Comparison of ENCODE assay signal across 8 cellular contexts in the genomic region with DNA sequence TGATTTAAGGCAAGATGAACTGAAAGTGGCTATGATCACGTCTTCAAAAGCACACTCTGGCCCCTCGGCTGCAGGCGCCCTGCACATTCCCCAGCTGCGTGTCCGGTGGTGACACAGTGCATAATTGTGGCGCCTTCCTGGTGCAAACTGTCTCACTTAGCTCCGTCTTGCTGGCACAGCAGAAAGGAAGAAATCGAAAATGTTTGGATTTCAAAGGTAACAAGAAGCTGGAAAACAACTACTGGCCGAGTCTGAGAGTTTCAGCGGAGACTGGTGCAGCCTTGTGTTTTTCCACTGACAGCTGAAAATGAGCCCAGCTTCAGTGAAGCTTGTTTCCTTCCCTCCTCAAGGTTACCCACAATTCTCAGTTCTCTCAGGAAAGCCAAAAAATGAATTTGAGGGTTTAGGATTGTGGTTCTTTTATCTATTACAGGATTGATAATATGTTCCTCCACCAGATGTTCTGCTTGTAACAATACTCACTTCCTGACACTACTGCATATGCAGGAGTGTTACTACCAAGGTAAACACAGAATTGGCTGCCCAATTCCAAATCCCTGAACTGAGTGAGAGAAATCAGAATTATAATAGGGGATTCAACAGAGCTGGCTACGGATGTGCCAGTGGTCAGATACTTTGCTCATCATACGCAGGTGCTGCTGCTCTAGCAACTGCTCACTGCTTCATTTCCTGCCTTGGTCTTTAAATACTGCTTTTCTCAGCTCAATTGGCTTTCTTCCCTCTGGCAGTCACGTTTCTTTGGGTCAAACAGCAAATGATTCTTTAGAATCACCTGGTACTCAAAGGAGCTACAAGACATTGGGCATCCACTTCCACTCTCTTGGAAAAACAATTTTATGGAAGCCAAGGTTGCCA.
A peak's percentile ranks its signal among the peaks of the same experiment; 100 is the strongest.
DNase-seq lines count a peak whose midpoint lies in the region; ATAC-seq and TF ChIP-seq lines count a peak whose summit lies in the region.

No MANE protein-coding gene starts in this region.

- no peaks in the 10 kb centered on the region for H3K9me3 Mint-ChIP-seq in activated naive CD8-positive, alpha-beta T cell treated with anti-CD3 and anti-CD28 coated beads, Interleukin-2, amount 50 U/mL, for 24 hours

- peak; percentile 30 for DNase-seq in DMS79 treated with DMSO at 0.1 percent for 48 hours (lab: John Stamatoyannopoulos, UW)
- DNase-seq in NCI-H1092 treated with DMSO at 0.1 percent for 48 hours (lab: John Stamatoyannopoulos, UW) = peak; percentile 28
- DNase-seq in foreskin fibroblast = peak in 1 of 2 donors; percentile 14
- peak; percentile 47 for DNase-seq in ureter (ENCODE audit: low spot score)
- DNase-seq in COLO668 (lab: John Stamatoyannopoulos, UW; ENCODE audit: unreplicated experiment) = no peak
- no peak for DNase-seq in activated naive CD8-positive, alpha-beta T cell treated with anti-CD3 and anti-CD28 coated beads, Interleukin-2, amount 50 U/mL, for 24 hours
- DNase-seq in NCI-H2171 (lab: John Stamatoyannopoulos, UW) = no peak

- H3K27ac Mint-ChIP-seq in activated naive CD8-positive, alpha-beta T cell treated with anti-CD3 and anti-CD28 coated beads, Interleukin-2, amount 50 U/mL, for 24 hours = no peak overlapping the region

- ATAC-seq in GM21786 (IDR thresholded peaks at IDR 0.05; ENCODE audit: unreplicated experiment) = peak; percentile 80
- no peak for ATAC-seq in activated naive CD8-positive, alpha-beta T cell treated with anti-CD3 and anti-CD28 coated beads, Interleukin-2, amount 50 U/mL, for 24 hours

- H3K4me3 Mint-ChIP-seq in activated naive CD8-positive, alpha-beta T cell treated with anti-CD3 and anti-CD28 coated beads, Interleukin-2, amount 50 U/mL, for 24 hours = no peak overlapping the region

- H3K36me3 Mint-ChIP-seq in activated naive CD8-positive, alpha-beta T cell treated with anti-CD3 and anti-CD28 coated beads, Interleukin-2, amount 50 U/mL, for 24 hours (ENCODE audit: low read depth) = no peaks in the 10 kb centered on the region

- H3K4me1 Mint-ChIP-seq in activated naive CD8-positive, alpha-beta T cell treated with anti-CD3 and anti-CD28 coated beads, Interleukin-2, amount 50 U/mL, for 24 hours = no peaks in the 10 kb centered on the region

- TF ChIP-seq CTCF in foreskin fibroblast (IDR thresholded peaks at IDR 0.05; ENCODE audit: low read depth, low read length) = no peak

- H3K4me3 ChIP-seq in foreskin fibroblast (ENCODE audit: low read depth in 1 of 2, low read length in 2 of 2) = peak overlapping the region; percentile 32 to 43

- H3K27me3 Mint-ChIP-seq in activated naive CD8-positive, alpha-beta T cell treated with anti-CD3 and anti-CD28 coated beads, Interleukin-2, amount 50 U/mL, for 24 hours = peaks cover 6% of the 10 kb centered on the region

Comparison
In these comparisons a context has a peak if more than half of its experiments do, and no peak if none do; other contexts are left out.
1. DNase-seq: peak in DMS79 treated with DMSO at 0.1 percent for 48 hours (single experiment), NCI-H1092 treated with DMSO at 0.1 percent for 48 hours (single experiment) and ureter (single experiment); none in COLO668 (single experiment), activated naive CD8-positive, alpha-beta T cell treated with anti-CD3 and anti-CD28 coated beads, Interleukin-2, amount 50 U/mL, for 24 hours (single experiment) and NCI-H2171 (single experiment).